8 cellular contexts compared by ENCODE assay signal in the genomic region with DNA sequence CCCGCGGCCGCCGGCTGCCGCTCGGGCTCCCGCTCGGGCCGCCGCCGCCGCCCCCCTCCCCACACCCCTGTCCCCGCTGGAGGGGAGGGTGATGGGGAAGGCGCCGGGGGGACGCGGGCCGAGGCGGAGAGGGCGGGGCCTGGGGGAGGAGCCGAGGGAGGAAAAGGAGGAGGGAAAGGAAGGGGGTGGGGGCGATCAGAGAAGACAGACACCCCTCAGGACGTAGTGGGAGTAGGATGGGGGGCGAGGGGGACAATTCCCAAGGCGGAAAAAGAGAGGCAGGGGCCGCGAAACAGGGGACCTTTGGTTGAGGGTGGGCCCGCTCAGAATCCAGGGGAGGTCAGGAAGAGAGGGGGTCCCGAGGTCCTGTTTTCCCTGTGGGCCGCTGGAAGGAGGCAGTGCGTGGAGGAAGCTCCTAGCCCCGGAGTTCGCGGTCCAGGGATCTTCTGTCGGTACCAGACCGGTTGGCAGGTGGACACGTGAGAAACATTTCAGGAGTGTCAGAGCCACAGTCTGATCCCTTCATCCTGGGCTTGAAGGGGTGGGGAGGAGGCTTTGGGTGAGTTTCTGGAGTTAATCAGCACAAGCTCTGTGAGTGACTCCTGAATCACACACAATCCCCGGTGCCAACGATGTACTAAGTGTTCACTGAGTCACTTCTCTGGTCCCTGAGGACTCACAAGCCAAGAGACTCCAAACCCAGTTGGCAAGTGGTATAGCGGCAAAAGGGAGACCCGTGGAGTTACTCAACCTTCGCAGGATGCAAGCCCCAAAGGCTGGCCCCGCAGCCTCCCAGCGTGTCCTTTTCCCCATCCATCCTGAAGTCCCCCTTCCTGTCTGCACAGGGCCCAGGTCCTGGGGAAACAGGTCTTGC. TPM values are rescaled to one million over a fixed set of nuclear protein-coding genes. Genes with fewer than 3 reads are reported as not detected.
DNase-seq lines count a peak whose midpoint lies in the region; ATAC-seq and TF ChIP-seq lines count a peak whose summit lies in the region.

A gene with protein sequence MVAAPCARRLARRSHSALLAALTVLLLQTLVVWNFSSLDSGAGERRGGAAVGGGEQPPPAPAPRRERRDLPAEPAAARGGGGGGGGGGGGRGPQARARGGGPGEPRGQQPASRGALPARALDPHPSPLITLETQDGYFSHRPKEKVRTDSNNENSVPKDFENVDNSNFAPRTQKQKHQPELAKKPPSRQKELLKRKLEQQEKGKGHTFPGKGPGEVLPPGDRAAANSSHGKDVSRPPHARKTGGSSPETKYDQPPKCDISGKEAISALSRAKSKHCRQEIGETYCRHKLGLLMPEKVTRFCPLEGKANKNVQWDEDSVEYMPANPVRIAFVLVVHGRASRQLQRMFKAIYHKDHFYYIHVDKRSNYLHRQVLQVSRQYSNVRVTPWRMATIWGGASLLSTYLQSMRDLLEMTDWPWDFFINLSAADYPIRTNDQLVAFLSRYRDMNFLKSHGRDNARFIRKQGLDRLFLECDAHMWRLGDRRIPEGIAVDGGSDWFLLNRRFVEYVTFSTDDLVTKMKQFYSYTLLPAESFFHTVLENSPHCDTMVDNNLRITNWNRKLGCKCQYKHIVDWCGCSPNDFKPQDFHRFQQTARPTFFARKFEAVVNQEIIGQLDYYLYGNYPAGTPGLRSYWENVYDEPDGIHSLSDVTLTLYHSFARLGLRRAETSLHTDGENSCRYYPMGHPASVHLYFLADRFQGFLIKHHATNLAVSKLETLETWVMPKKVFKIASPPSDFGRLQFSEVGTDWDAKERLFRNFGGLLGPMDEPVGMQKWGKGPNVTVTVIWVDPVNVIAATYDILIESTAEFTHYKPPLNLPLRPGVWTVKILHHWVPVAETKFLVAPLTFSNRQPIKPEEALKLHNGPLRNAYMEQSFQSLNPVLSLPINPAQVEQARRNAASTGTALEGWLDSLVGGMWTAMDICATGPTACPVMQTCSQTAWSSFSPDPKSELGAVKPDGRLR (minus strand): TSS at position 90 of the 874 bp plus-strand sequence. CDS start 164 bp downstream, outside the sequence.

- H3K27me3 Mint-ChIP-seq in CD14-positive monocyte (ENCODE audit: low read depth in 3 of 3): peaks cover 30 to 36% (median 31%) of the 10 kb centered on the region in 3 donors
- peaks cover 19% of the 10 kb centered on the region for H3K27me3 Mint-ChIP-seq in stimulated activated naive CD8-positive, alpha-beta T cell treated with anti-CD3 and anti-CD28 coated beads, Interleukin-15, amount 100 ng/mL, for 72 hours

- DNase-seq in CD14-positive monocyte (ENCODE audit: low spot score): peak; percentile 81
- peak; percentile 89 for DNase-seq in M059J (ENCODE audit: low read depth)
- DNase-seq in activated CD4-positive, alpha-beta T cell treated with anti-CD3 and anti-CD28 coated beads for 4 hours: peak; percentile 57 to 62
- DNase-seq in lower lobe of right lung: no peak
- DNase-seq in stimulated activated naive CD8-positive, alpha-beta T cell treated with anti-CD3 and anti-CD28 coated beads, Interleukin-15, amount 100 ng/mL, for 72 hours: no peak

- H3K27ac ChIP-seq in ectodermal cell (ENCODE audit: insufficient read depth, low read depth, low read length, poor library complexity, severe bottlenecking): no peak within 1 kb of the TSS
- peak within 1 kb of the TSS; percentile 60 for H3K27ac ChIP-seq in lower lobe of right lung

- H3K9me3 ChIP-seq in ectodermal cell (ENCODE audit: control insufficient read depth, low read length) (no peaks in the 10 kb centered on the region), lower lobe of right lung (no peaks in the 10 kb centered on the region)

- 12 to 14% methylated on average over 34 to 38 of the region's 44 CpGs for WGBS in ectodermal cell, 2 experiments

- peaks cover 22 to 38% of the 10 kb centered on the region in 2 donors for H3K36me3 Mint-ChIP-seq in CD14-positive monocyte

- peaks cover 53% of the 10 kb centered on the region for H3K4me1 Mint-ChIP-seq in CD14-positive monocyte
- H3K4me1 Mint-ChIP-seq in stimulated activated naive CD8-positive, alpha-beta T cell treated with anti-CD3 and anti-CD28 coated beads, Interleukin-15, amount 100 ng/mL, for 72 hours: peaks cover 53% of the 10 kb centered on the region

- H3K36me3 ChIP-seq in ectodermal cell (ENCODE audit: control insufficient read depth, insufficient read depth, low read length) (no peaks in the 10 kb centered on the region), lower lobe of right lung (no peaks in the 10 kb centered on the region)

- H3K27ac Mint-ChIP-seq in CD14-positive monocyte: peak within 1 kb of the TSS; percentile 33 to 92 (median 85)
- H3K27ac Mint-ChIP-seq in stimulated activated naive CD8-positive, alpha-beta T cell treated with anti-CD3 and anti-CD28 coated beads, Interleukin-15, amount 100 ng/mL, for 72 hours: peak within 1 kb of the TSS; percentile 20 to 85

- peak within 1 kb of the TSS; percentile 96 to 98 for H3K4me3 Mint-ChIP-seq in CD14-positive monocyte
- peak within 1 kb of the TSS; percentile 77 to 88 for H3K4me3 Mint-ChIP-seq in stimulated activated naive CD8-positive, alpha-beta T cell treated with anti-CD3 and anti-CD28 coated beads, Interleukin-15, amount 100 ng/mL, for 72 hours

- intact Hi-C loops in CD14-positive monocyte (cut with micrococcal nuclease): loop anchor here in 1 of 2 donors (5.0 to 10.0 kb wide), 2 partner anchors 54 to 96 kb away; no protein-coding TSS in a partner anchor
- intact Hi-C loops in lower lobe of right lung (cut with DNase I): no loop called here

- H3K4me3 ChIP-seq in ectodermal cell (ENCODE audit: insufficient read depth, low read depth, low read length) (peak within 1 kb of the TSS; percentile 52), lower lobe of right lung (peak within 1 kb of the TSS; percentile 68)

- H3K27me3 ChIP-seq in ectodermal cell (ENCODE audit: control insufficient read depth, insufficient read depth, low read length, poor library complexity, severe bottlenecking): peaks cover 29% of the 10 kb centered on the region
- peaks cover 27% of the 10 kb centered on the region for H3K27me3 ChIP-seq in lower lobe of right lung (ENCODE audit: low read depth)

- peaks cover 0 to 3% (median 0%) of the 10 kb centered on the region in 7 donors for H3K9me3 Mint-ChIP-seq in CD14-positive monocyte
- H3K9me3 Mint-ChIP-seq in stimulated activated naive CD8-positive, alpha-beta T cell treated with anti-CD3 and anti-CD28 coated beads, Interleukin-15, amount 100 ng/mL, for 72 hours: no peaks in the 10 kb centered on the region

- peak; percentile 35 to 64 for ATAC-seq in lower lobe of right lung
- no peak for ATAC-seq in stimulated activated naive CD8-positive, alpha-beta T cell treated with anti-CD3 and anti-CD28 coated beads, Interleukin-15, amount 100 ng/mL, for 72 hours
- no peak for ATAC-seq in GM21360 (IDR thresholded peaks at IDR 0.05; ENCODE audit: unreplicated experiment)
- no peak for ATAC-seq in GM19351 (IDR thresholded peaks at IDR 0.05; ENCODE audit: unreplicated experiment)

- H3K4me1 ChIP-seq in ectodermal cell (ENCODE audit: control insufficient read depth, insufficient read depth, low read length) (peaks cover 37% of the 10 kb centered on the region), lower lobe of right lung (peaks cover 35% of the 10 kb centered on the region)

- TF ChIP-seq CTCF in CD14-positive monocyte (IDR thresholded peaks at IDR 0.05) (no peak), lower lobe of right lung (IDR thresholded peaks at IDR 0.05) (no peak)

RNA-seq across cellular contexts. Expression of the gene that starts here (rescaled TPM):
- polyA plus RNA-seq in CD14-positive monocyte: 1 to 10 TPM in 1 of 2 donors, under 1 TPM in 1; 0.51 to 1.6 TPM
- total RNA-seq in M059J (2014; rRNA removed; shearing (Covaris generic)): 6.3 and 10.3 TPM in 2 replicates
- 5.9 TPM for polyA plus RNA-seq in ectodermal cell (2013, experiment 1 of 4)
- polyA plus RNA-seq in ectodermal cell (2013, experiment 2 of 4): 6.2 TPM
- 5.1 TPM for polyA plus RNA-seq in ectodermal cell (2013, experiment 3 of 4)
- 6.2 TPM for polyA plus RNA-seq in ectodermal cell (2013, experiment 4 of 4)
- 9.0 TPM for total RNA-seq in lower lobe of right lung

Comparison
In these comparisons a context has a peak if more than half of its experiments do, and no peak if none do; other contexts are left out.
1. DNase-seq: peak in CD14-positive monocyte (single experiment), M059J (single experiment) and activated CD4-positive, alpha-beta T cell treated with anti-CD3 and anti-CD28 coated beads for 4 hours (2 of 2); none in lower lobe of right lung (single experiment) and stimulated activated naive CD8-positive, alpha-beta T cell treated with anti-CD3 and anti-CD28 coated beads, Interleukin-15, amount 100 ng/mL, for 72 hours (0 of 2).
2. ATAC-seq: peak in lower lobe of right lung (2 of 2); none in stimulated activated naive CD8-positive, alpha-beta T cell treated with anti-CD3 and anti-CD28 coated beads, Interleukin-15, amount 100 ng/mL, for 72 hours (single experiment), GM21360 (single experiment) and GM19351 (single experiment).